ENCODE assay signal across 27 cellular contexts in the genomic region with DNA sequence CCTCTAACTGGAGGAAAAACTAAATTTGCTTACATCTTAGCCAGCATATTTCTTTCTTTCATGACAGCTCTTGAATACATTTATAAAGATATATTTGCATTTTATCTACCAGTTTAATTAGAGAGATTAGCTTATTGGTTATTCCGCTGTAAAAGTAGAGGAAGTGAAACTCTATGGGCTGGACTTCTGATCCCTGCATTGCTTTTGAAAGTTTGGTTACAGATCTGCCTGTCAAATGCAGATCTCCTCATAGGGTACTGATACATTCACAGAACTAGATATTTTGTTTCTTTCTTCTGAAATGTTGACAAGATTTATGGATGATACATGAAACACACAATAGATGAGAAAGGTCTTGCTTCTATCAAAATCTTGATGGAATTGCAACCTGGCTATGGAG.
DNase-seq lines count a peak whose midpoint lies in the region; ATAC-seq, FAIRE-seq and TF ChIP-seq lines count a peak whose summit lies in the region.
"Had no signal": no experiment of that assay in that cellular context is flagged by ENCODE, and none has a peak within 500 bp of the region (broad histone marks: within the 10 kb centered on the region; RNA-seq: fewer than 3 reads in every experiment).

No MANE protein-coding gene starts in this region.

- in situ Hi-C loops in GM12878 (cut with MboI) = no loop called here

- H3K36me3 ChIP-seq in GM12878 (ENCODE audit: control insufficient read depth in 2 of 2, insufficient read depth in 2 of 2, low read length in 1 of 2) = no peaks in the 10 kb centered on the region
- H3K36me3 ChIP-seq: HAP-1, Peyer's patch had no signal

- no peak for TF ChIP-seq CTCF in GM12878 (IDR thresholded peaks at IDR 0.05 in 2 of 3, conservative IDR thresholded peaks at IDR 0.05 in 1 of 3; ENCODE audit: control insufficient read depth in 2 of 3, extremely low read depth in 1 of 3, insufficient read depth in 1 of 3, low read depth in 3 of 3, low read length in 3 of 3)

- H3K4me1 ChIP-seq in GM12878 (ENCODE audit: control insufficient read depth, insufficient read depth, low read length) = no peaks in the 10 kb centered on the region
- H3K4me1 ChIP-seq: HAP-1, Peyer's patch had no signal

- RAD21 ChIA-PET in GM12878 (lab: Charles Lee; ENCODE audit: unreplicated experiment) = no interaction called here

- DNase-seq in GM12878 (ENCODE audit: low read depth, low spot score) (no peak), middle frontal gyrus (ENCODE audit: extremely low spot score, low spot score) (no peak), NCI-H1436 treated with DMSO at 0.1 percent for 48 hours (lab: John Stamatoyannopoulos, UW) (no peak)
- DNase-seq: C1 segment of cervical spinal cord; CD4-positive, alpha-beta memory T cell; COR-L47; DMS79 treated with DMSO at 0.1 percent for 48 hours; GF-D8; GOT3; HFFc6; Kasumi-1; NCI-H1105 treated with DMSO at 0.1 percent for 48 hours; NCI-H2029; NCI-H526 treated with DMSO at 0.1 percent for 48 hours; OCI-M1; Peyer's patch; SHP77 treated with DMSO at 0.1 percent for 48 hours had no signal

- SMC1A ChIA-PET in GM12878 (lab: Charles Lee; ENCODE audit: uncharacterized antibody, unreplicated experiment) = interaction anchor here (0.6 to 1.5 kb wide), 3 partner anchors 25 to 1075 kb away, joined by 3 to 5 read pairs (median 4); no protein-coding TSS in a partner anchor

- intact Hi-C loops in GM12878 (cut with micrococcal nuclease; ENCODE audit: unreplicated experiment) = no loop called here

- H3K4me2 ChIP-seq in GM12878 (ENCODE audit: control insufficient read depth, insufficient read depth) = no peak overlapping the region

- ATAC-seq in GM18858 (IDR thresholded peaks at IDR 0.05; ENCODE audit: unreplicated experiment) (peak; percentile 34), GM19035 (IDR thresholded peaks at IDR 0.05; ENCODE audit: unreplicated experiment) (peak; percentile 38), HG03432 (IDR thresholded peaks at IDR 0.05; ENCODE audit: unreplicated experiment) (peak; percentile 54), GM12878 (peak; percentile 63), HG03025 (IDR thresholded peaks at IDR 0.05; ENCODE audit: low FRiP score, unreplicated experiment) (no peak), HG03442 (IDR thresholded peaks at IDR 0.05; ENCODE audit: unreplicated experiment) (no peak)
- ATAC-seq: K562 had no signal

- BruUV-seq in GM12878 (replicated peaks; lab: Mats Ljungman, UMichigan) = no TSS peak

- no peaks in the 10 kb centered on the region for H3K79me2 ChIP-seq in GM12878 (ENCODE audit: control insufficient read depth, insufficient read depth, low read length)

- H3K4me3 ChIP-seq in GM12878 = no peak overlapping the region
- H3K4me3 ChIP-seq: HAP-1, K562, Peyer's patch, SK-N-MC had no signal

- TF ChIP-seq POLR2A in GM12878 (IDR thresholded peaks at IDR 0.05; ENCODE audit: low read depth, low read length) = no peak

- no peak for TF ChIP-seq RAD21 in GM12878 (IDR thresholded peaks at IDR 0.05; ENCODE audit: insufficient read depth, low read depth, low read length)

- H4K20me1 ChIP-seq in GM12878 (ENCODE audit: control insufficient read depth, insufficient read depth) = no peaks in the 10 kb centered on the region

- H2AFZ ChIP-seq in GM12878 (ENCODE audit: control insufficient read depth, low read depth, low read length) = no peak overlapping the region

- WGBS in GM12878 (ENCODE audit: insufficient coverage, insufficient replicate concordance, low lambda C conversion rate, missing lambda C conversion rate) = 67% methylated on average over 1 of the region's 1 CpG

- no peaks in the 10 kb centered on the region; the same call in 2 of the 3 replicates for H3K9me3 ChIP-seq in GM12878 (replicated peaks; ENCODE audit: control insufficient read depth, insufficient read depth, low read length)
- H3K9me3 ChIP-seq: HAP-1, Peyer's patch had no signal

- no peak for TF ChIP-seq EP300 in GM12878 (IDR thresholded peaks at IDR 0.05; ENCODE audit: borderline replicate concordance in 1 of 2, control insufficient read depth in 1 of 2, low read depth in 2 of 2, low read length in 2 of 2)

- POLR2A ChIA-PET in GM12878 (lab: Charles Lee) = no interaction called here

- FAIRE-seq in GM12878 (lab: Jason Lieb, UNC) = no peak
- FAIRE-seq: GM18507, HTR-8/SVneo, K562 had no signal

- H3K27ac ChIP-seq in GM12878 (ENCODE audit: control insufficient read depth, insufficient read depth) = no peak overlapping the region
- H3K27ac ChIP-seq: Peyer's patch, SK-N-MC had no signal

- no peak overlapping the region for H3K9ac ChIP-seq in GM12878 (ENCODE audit: control insufficient read depth, insufficient read depth, low read length)

- CTCF ChIA-PET in GM12878 (lab: Yijun Ruan, JAX) = interaction anchor here (1.1 to 1.3 kb wide), 2 partner anchors 78 to 173 kb away, joined by 3 to 4 read pairs; no protein-coding TSS in a partner anchor

- H3K27me3 ChIP-seq in GM12878 (replicated peaks in 1 of 2; ENCODE audit: control insufficient read depth in 2 of 2, insufficient read depth in 2 of 2, low read length in 1 of 2) = no peaks in the 10 kb centered on the region
- H3K27me3 ChIP-seq: Peyer's patch had no signal

TF ChIP-seq in GM12878, 131 proteins besides CTCF, POLR2A, EP300 and RAD21:
- TF ChIP-seq, protein P1, sequence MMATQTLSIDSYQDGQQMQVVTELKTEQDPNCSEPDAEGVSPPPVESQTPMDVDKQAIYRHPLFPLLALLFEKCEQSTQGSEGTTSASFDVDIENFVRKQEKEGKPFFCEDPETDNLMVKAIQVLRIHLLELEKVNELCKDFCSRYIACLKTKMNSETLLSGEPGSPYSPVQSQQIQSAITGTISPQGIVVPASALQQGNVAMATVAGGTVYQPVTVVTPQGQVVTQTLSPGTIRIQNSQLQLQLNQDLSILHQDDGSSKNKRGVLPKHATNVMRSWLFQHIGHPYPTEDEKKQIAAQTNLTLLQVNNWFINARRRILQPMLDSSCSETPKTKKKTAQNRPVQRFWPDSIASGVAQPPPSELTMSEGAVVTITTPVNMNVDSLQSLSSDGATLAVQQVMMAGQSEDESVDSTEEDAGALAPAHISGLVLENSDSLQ (IDR thresholded peaks at IDR 0.05) = peak; percentile 86
- TF ChIP-seq DPF2 (IDR thresholded peaks at IDR 0.05) (peak; percentile 39), SPI1 (IDR thresholded peaks at IDR 0.05; ENCODE audit: borderline replicate concordance, insufficient read depth, low read depth, low read length) (peak; percentile 85; the same call in 1 of the 2 replicates), NR2C2 (IDR thresholded peaks at IDR 0.05; ENCODE audit: borderline replicate concordance, control insufficient read depth, insufficient read length, low read depth) (no peak), RUNX3 (IDR thresholded peaks at IDR 0.05; ENCODE audit: low read length) (no peak)
- TF ChIP-seq, protein P2, sequence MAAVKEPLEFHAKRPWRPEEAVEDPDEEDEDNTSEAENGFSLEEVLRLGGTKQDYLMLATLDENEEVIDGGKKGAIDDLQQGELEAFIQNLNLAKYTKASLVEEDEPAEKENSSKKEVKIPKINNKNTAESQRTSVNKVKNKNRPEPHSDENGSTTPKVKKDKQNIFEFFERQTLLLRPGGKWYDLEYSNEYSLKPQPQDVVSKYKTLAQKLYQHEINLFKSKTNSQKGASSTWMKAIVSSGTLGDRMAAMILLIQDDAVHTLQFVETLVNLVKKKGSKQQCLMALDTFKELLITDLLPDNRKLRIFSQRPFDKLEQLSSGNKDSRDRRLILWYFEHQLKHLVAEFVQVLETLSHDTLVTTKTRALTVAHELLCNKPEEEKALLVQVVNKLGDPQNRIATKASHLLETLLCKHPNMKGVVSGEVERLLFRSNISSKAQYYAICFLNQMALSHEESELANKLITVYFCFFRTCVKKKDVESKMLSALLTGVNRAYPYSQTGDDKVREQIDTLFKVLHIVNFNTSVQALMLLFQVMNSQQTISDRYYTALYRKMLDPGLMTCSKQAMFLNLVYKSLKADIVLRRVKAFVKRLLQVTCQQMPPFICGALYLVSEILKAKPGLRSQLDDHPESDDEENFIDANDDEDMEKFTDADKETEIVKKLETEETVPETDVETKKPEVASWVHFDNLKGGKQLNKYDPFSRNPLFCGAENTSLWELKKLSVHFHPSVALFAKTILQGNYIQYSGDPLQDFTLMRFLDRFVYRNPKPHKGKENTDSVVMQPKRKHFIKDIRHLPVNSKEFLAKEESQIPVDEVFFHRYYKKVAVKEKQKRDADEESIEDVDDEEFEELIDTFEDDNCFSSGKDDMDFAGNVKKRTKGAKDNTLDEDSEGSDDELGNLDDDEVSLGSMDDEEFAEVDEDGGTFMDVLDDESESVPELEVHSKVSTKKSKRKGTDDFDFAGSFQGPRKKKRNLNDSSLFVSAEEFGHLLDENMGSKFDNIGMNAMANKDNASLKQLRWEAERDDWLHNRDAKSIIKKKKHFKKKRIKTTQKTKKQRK (IDR thresholded peaks at IDR 0.05; ENCODE audit: low read depth, low read length) = no peak
- TF ChIP-seq, protein P3, sequence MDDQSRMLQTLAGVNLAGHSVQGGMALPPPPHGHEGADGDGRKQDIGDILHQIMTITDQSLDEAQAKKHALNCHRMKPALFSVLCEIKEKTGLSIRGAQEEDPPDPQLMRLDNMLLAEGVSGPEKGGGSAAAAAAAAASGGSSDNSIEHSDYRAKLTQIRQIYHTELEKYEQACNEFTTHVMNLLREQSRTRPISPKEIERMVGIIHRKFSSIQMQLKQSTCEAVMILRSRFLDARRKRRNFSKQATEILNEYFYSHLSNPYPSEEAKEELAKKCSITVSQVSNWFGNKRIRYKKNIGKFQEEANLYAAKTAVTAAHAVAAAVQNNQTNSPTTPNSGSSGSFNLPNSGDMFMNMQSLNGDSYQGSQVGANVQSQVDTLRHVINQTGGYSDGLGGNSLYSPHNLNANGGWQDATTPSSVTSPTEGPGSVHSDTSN (IDR thresholded peaks at IDR 0.05; ENCODE audit: insufficient replicate concordance, low read depth, low read length) = peak; percentile 49
- TF ChIP-seq, protein P4, sequence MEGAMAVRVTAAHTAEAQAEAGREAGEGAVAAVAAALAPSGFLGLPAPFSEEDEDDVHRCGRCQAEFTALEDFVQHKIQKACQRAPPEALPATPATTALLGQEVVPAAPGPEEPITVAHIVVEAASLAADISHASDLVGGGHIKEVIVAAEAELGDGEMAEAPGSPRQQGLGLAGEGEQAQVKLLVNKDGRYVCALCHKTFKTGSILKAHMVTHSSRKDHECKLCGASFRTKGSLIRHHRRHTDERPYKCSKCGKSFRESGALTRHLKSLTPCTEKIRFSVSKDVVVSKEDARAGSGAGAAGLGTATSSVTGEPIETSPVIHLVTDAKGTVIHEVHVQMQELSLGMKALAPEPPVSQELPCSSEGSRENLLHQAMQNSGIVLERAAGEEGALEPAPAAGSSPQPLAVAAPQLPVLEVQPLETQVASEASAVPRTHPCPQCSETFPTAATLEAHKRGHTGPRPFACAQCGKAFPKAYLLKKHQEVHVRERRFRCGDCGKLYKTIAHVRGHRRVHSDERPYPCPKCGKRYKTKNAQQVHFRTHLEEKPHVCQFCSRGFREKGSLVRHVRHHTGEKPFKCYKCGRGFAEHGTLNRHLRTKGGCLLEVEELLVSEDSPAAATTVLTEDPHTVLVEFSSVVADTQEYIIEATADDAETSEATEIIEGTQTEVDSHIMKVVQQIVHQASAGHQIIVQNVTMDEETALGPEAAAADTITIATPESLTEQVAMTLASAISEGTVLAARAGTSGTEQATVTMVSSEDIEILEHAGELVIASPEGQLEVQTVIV (IDR thresholded peaks at IDR 0.05; ENCODE audit: borderline replicate concordance, partially characterized antibody) = no peak

Comparison
In these comparisons a context has a peak if more than half of its experiments do, and no peak if none do; other contexts are left out.
1. ATAC-seq: peak in GM18858 (single experiment), GM19035 (single experiment), HG03432 (single experiment) and GM12878 (single experiment); none in HG03025 (single experiment) and HG03442 (single experiment).